ENCODE assay signal across 13 cellular contexts in genomic region chr16:22684282-22685161, GRCh38.
DNase-seq lines count a peak whose midpoint lies in the region; ATAC-seq and TF ChIP-seq lines count a peak whose summit lies in the region.
"Had no signal": no experiment of that assay in that cellular context is flagged by ENCODE, and none has a peak within 500 bp of the region (broad histone marks: within the 10 kb centered on the region; RNA-seq: fewer than 3 reads in every experiment).

No MANE protein-coding gene starts in this region.

- no peaks in the 10 kb centered on the region for H3K36me3 ChIP-seq in mucosa of rectum (ENCODE audit: control insufficient read depth in 2 of 2, insufficient read depth in 2 of 2, low read length in 2 of 2)

- DNase-seq in AG08396 (ENCODE audit: low spot score) = peak; percentile 55
- no peak for DNase-seq in HFFc6
- DNase-seq in coronary artery (ENCODE audit: low spot score) = no peak
- no peak for DNase-seq in NCI-H1694 treated with DMSO at 0.1 percent for 48 hours (lab: John Stamatoyannopoulos, UW)
- DNase-seq in activated naive CD4-positive, alpha-beta T cell treated with anti-CD3 and anti-CD28 coated beads, Interleukin-2, amount 10 ng/mL, durations not matched to agents 7 days and 5 days = no peak
- DNase-seq: cerebellar nuclear complex, NCI-H446, SIG-M5 had no signal

- peak overlapping the region; percentile 31 for H3K4me3 Mint-ChIP-seq in HFFc6
- no peak overlapping the region for H3K4me3 Mint-ChIP-seq in activated naive CD4-positive, alpha-beta T cell treated with anti-CD3 and anti-CD28 coated beads, Interleukin-2, amount 10 ng/mL, durations not matched to agents 7 days and 5 days
- H3K4me3 Mint-ChIP-seq: type B pancreatic cell had no signal

- H3K4me1 ChIP-seq in mucosa of rectum (ENCODE audit: control insufficient read depth in 2 of 2, insufficient read depth in 2 of 2, low read length in 2 of 2) = peaks cover 4 to 6% of the 10 kb centered on the region in 2 donors
- H3K4me1 ChIP-seq: psoas muscle had no signal

- H3K36me3 Mint-ChIP-seq in HFFc6 (ENCODE audit: low read depth) = peaks cover 4% of the 10 kb centered on the region
- no peaks in the 10 kb centered on the region for H3K36me3 Mint-ChIP-seq in activated naive CD4-positive, alpha-beta T cell treated with anti-CD3 and anti-CD28 coated beads, Interleukin-2, amount 10 ng/mL, durations not matched to agents 7 days and 5 days
- H3K36me3 Mint-ChIP-seq: type B pancreatic cell had no signal

- H3K9me3 Mint-ChIP-seq in HFFc6 = peaks cover 5% of the 10 kb centered on the region
- H3K9me3 Mint-ChIP-seq in activated naive CD4-positive, alpha-beta T cell treated with anti-CD3 and anti-CD28 coated beads, Interleukin-2, amount 10 ng/mL, durations not matched to agents 7 days and 5 days = peaks cover 2% of the 10 kb centered on the region

- TF ChIP-seq CTCF in HFFc6 (IDR thresholded peaks at IDR 0.05) = no peak
- TF ChIP-seq CTCF in coronary artery (IDR thresholded peaks at IDR 0.05) = no peak

- H3K9me3 ChIP-seq in mucosa of rectum (ENCODE audit: control insufficient read depth in 2 of 2, low read length in 2 of 2) = peaks cover 2 to 7% of the 10 kb centered on the region in 2 donors

- CTCF ChIA-PET in activated naive CD4-positive, alpha-beta T cell treated with anti-CD3 and anti-CD28 coated beads, Interleukin-2, amount 10 ng/mL, durations not matched to agents 7 days and 5 days (lab: Charles Lee) = no interaction called here

- peaks cover 5% of the 10 kb centered on the region; the same call in 1 of the 2 replicates for H3K27me3 Mint-ChIP-seq in HFFc6 (ENCODE audit: insufficient read depth)
- no peaks in the 10 kb centered on the region for H3K27me3 Mint-ChIP-seq in activated naive CD4-positive, alpha-beta T cell treated with anti-CD3 and anti-CD28 coated beads, Interleukin-2, amount 10 ng/mL, durations not matched to agents 7 days and 5 days

- H3K4me1 Mint-ChIP-seq in HFFc6 (ENCODE audit: low read depth) = peaks cover 21% of the 10 kb centered on the region
- peaks cover 6% of the 10 kb centered on the region for H3K4me1 Mint-ChIP-seq in activated naive CD4-positive, alpha-beta T cell treated with anti-CD3 and anti-CD28 coated beads, Interleukin-2, amount 10 ng/mL, durations not matched to agents 7 days and 5 days

- H3K4me3 ChIP-seq in coronary artery = peak overlapping the region; percentile 1
- H3K4me3 ChIP-seq in mucosa of rectum (ENCODE audit: low read length in 2 of 2) = no peak overlapping the region
- H3K4me3 ChIP-seq: psoas muscle had no signal

- ATAC-seq in GM21619 (IDR thresholded peaks at IDR 0.05; ENCODE audit: unreplicated experiment) (no peak), HG02884 (IDR thresholded peaks at IDR 0.05; ENCODE audit: unreplicated experiment) (no peak)

- H3K9ac ChIP-seq in mucosa of rectum (ENCODE audit: low read depth in 1 of 2, low read length in 2 of 2) = no peak overlapping the region

- no peak overlapping the region for H3K27ac Mint-ChIP-seq in HFFc6
- no peak overlapping the region for H3K27ac Mint-ChIP-seq in activated naive CD4-positive, alpha-beta T cell treated with anti-CD3 and anti-CD28 coated beads, Interleukin-2, amount 10 ng/mL, durations not matched to agents 7 days and 5 days
- H3K27ac Mint-ChIP-seq: type B pancreatic cell had no signal

- peaks cover 1 to 8% of the 10 kb centered on the region in 2 donors for H3K27me3 ChIP-seq in mucosa of rectum (ENCODE audit: control insufficient read depth in 2 of 2, insufficient read depth in 2 of 2, low read length in 2 of 2)

- peak overlapping the region; percentile 66 to 85 for H3K27ac ChIP-seq in coronary artery
- H3K27ac ChIP-seq in mucosa of rectum (ENCODE audit: low read depth in 2 of 2, low read length in 2 of 2) = peak overlapping the region; percentile 32 to 47
- H3K27ac ChIP-seq: psoas muscle had no signal
